ENCODE assay signal across 20 cellular contexts in genomic region chr15:47517737-47518136, GRCh38.
DNase-seq lines count a peak whose midpoint lies in the region; ATAC-seq and TF ChIP-seq lines count a peak whose summit lies in the region.
"Had no signal": no experiment of that assay in that cellular context is flagged by ENCODE, and none has a peak within 500 bp of the region (broad histone marks: within the 10 kb centered on the region; RNA-seq: fewer than 3 reads in every experiment).

No MANE protein-coding gene starts in this region.

- H2AFZ ChIP-seq in mesenchymal stem cell (ENCODE audit: low read depth, low read length), result no peak overlapping the region

- H3K36me3 ChIP-seq in left ventricle myocardium inferior, result no peaks in the 10 kb centered on the region
- no peaks in the 10 kb centered on the region for H3K36me3 ChIP-seq in brain microvascular endothelial cell (replicated peaks)
- H3K36me3 ChIP-seq in mesenchymal stem cell (ENCODE audit: control insufficient read depth in 1 of 2, insufficient read depth in 2 of 2, low read depth in 1 of 2, low read length in 2 of 2), result no peaks in the 10 kb centered on the region
- no peaks in the 10 kb centered on the region for H3K36me3 ChIP-seq in vagina
- H3K36me3 ChIP-seq: esophagus squamous epithelium, prostate gland had no signal

- no peak overlapping the region for H3K4me3 ChIP-seq in left ventricle myocardium inferior
- no peak overlapping the region for H3K4me3 ChIP-seq in brain microvascular endothelial cell (ENCODE audit: low read depth, low read length)
- H3K4me3 ChIP-seq in mesenchymal stem cell (ENCODE audit: insufficient read depth in 1 of 2, low read depth in 1 of 2, low read length in 2 of 2), result no peak overlapping the region
- no peak overlapping the region for H3K4me3 ChIP-seq in vagina
- H3K4me3 ChIP-seq: esophagus squamous epithelium, GM12878, prostate gland had no signal

- H3K27me3 Mint-ChIP-seq in osteocyte (ENCODE audit: unreplicated experiment), result no peaks in the 10 kb centered on the region
- H3K27me3 Mint-ChIP-seq: activated CD8-positive, alpha-beta memory T cell treated with anti-CD3 and anti-CD28 coated beads, Interleukin-2, amount 10 ng/mL, durations not matched to agents 7 days and 5 days had no signal

- H3K36me3 Mint-ChIP-seq in osteocyte (ENCODE audit: unreplicated experiment), result no peaks in the 10 kb centered on the region
- H3K36me3 Mint-ChIP-seq: activated CD8-positive, alpha-beta memory T cell treated with anti-CD3 and anti-CD28 coated beads, Interleukin-2, amount 10 ng/mL, durations not matched to agents 7 days and 5 days had no signal

- H3K27me3 ChIP-seq in left ventricle myocardium inferior (ENCODE audit: low read depth) (no peaks in the 10 kb centered on the region), brain microvascular endothelial cell (replicated peaks) (no peaks in the 10 kb centered on the region), mesenchymal stem cell (ENCODE audit: control insufficient read depth in 1 of 2, insufficient read depth in 1 of 2, low read length in 2 of 2) (no peaks in the 10 kb centered on the region), vagina (no peaks in the 10 kb centered on the region)
- H3K27me3 ChIP-seq: esophagus squamous epithelium had no signal

- H4K8ac ChIP-seq in mesenchymal stem cell (ENCODE audit: low read length), result no peak overlapping the region

- no peaks in the 10 kb centered on the region for H3K9me3 Mint-ChIP-seq in osteocyte (ENCODE audit: unreplicated experiment)

- no peak overlapping the region for H2BK15ac ChIP-seq in mesenchymal stem cell (ENCODE audit: low read depth, poor library complexity, severe bottlenecking)

- intact Hi-C loops in left ventricle myocardium inferior (cut with micrococcal nuclease) (no loop called here), Right ventricle myocardium inferior (cut with DNase I) (no loop called here), vagina (cut with DNase I) (no loop called here)

- no peak overlapping the region for H3K18ac ChIP-seq in mesenchymal stem cell (ENCODE audit: low read depth in 1 of 2, low read length in 2 of 2)

- no peaks in the 10 kb centered on the region for H3K79me1 ChIP-seq in mesenchymal stem cell (replicated peaks; ENCODE audit: low read length, poor library complexity, severe bottlenecking)

- H2AK5ac ChIP-seq in mesenchymal stem cell (ENCODE audit: low read length, severe bottlenecking), result no peak overlapping the region

- no peak overlapping the region for H3K23ac ChIP-seq in mesenchymal stem cell (ENCODE audit: low read length in 2 of 2)

- TF ChIP-seq CTCF in left ventricle myocardium inferior (IDR thresholded peaks at IDR 0.05; ENCODE audit: borderline replicate concordance), result no peak
- TF ChIP-seq CTCF in brain microvascular endothelial cell (IDR thresholded peaks at IDR 0.05; ENCODE audit: low read depth, low read length, missing control alignments), result no peak
- TF ChIP-seq CTCF in vagina (IDR thresholded peaks at IDR 0.05), result no peak
- TF ChIP-seq CTCF in osteocyte (IDR thresholded peaks at IDR 0.05), result no peak

- H3K4me2 ChIP-seq in mesenchymal stem cell (ENCODE audit: low read length, poor library complexity, severe bottlenecking), result no peak overlapping the region

- no peak overlapping the region for H2BK5ac ChIP-seq in mesenchymal stem cell (ENCODE audit: low read depth, low read length, poor library complexity, severe bottlenecking)

- in situ Hi-C loops in brain microvascular endothelial cell (cut with HindIII; ENCODE audit: low pct_ligation_motif_present, low sequenced_read_pairs), result loop anchor here (25.0 kb wide), 1 partner anchor 470 kb away; no protein-coding TSS in a partner anchor

- H4K91ac ChIP-seq in mesenchymal stem cell (ENCODE audit: low read length), result no peak overlapping the region

- H3K9me3 ChIP-seq in left ventricle myocardium inferior (replicated peaks) (no peaks in the 10 kb centered on the region), mesenchymal stem cell (ENCODE audit: control insufficient read depth, low read length) (no peaks in the 10 kb centered on the region), vagina (no peaks in the 10 kb centered on the region)
- H3K9me3 ChIP-seq: esophagus squamous epithelium, prostate gland had no signal

- DNase-seq in left ventricle myocardium inferior, result no peak
- no peak for DNase-seq in Right ventricle myocardium inferior (ENCODE audit: missing footprints)
- peak; percentile 43 for DNase-seq in brain microvascular endothelial cell
- DNase-seq in mesenchymal stem cell, result peak; percentile 74
- no peak for DNase-seq in vagina (ENCODE audit: extremely low spot score in 2 of 2)
- no peak for DNase-seq in osteocyte (ENCODE audit: extremely low spot score, unreplicated experiment)
- no peak for DNase-seq in activated T-cell treated with anti-CD3 and anti-CD28 coated beads, Interleukin-2, amount 50 U/mL, for 1 hour
- DNase-seq: activated CD4-positive, alpha-beta T cell treated with anti-CD3 and anti-CD28 coated beads for 48 hours; activated CD8-positive, alpha-beta memory T cell treated with anti-CD3 and anti-CD28 coated beads, Interleukin-2, amount 10 ng/mL, durations not matched to agents 7 days and 5 days; caudate nucleus; esophagus squamous epithelium; naive thymus-derived CD8-positive, alpha-beta T cell; NCI-H1436 treated with DMSO at 0.1 percent for 48 hours; NCI-H2171; NCI-H748 treated with DMSO at 0.1 percent for 48 hours had no signal

- H3K4ac ChIP-seq in mesenchymal stem cell (ENCODE audit: low read depth in 1 of 2, low read length in 2 of 2), result no peak overlapping the region

- H3K27ac ChIP-seq in left ventricle myocardium inferior (replicated peaks) (peak overlapping the region; percentile 62), brain microvascular endothelial cell (no peak overlapping the region), mesenchymal stem cell (ENCODE audit: low read length, poor library complexity, severe bottlenecking) (no peak overlapping the region), vagina (peak overlapping the region; percentile 1)
- H3K27ac ChIP-seq: esophagus squamous epithelium, prostate gland had no signal

- TF ChIP-seq POLR2A in vagina (IDR thresholded peaks at IDR 0.05), result no peak

- no peak overlapping the region for H2BK120ac ChIP-seq in mesenchymal stem cell (ENCODE audit: low read depth, low read length)

- H3K9ac ChIP-seq in mesenchymal stem cell (ENCODE audit: low read length), result no peak overlapping the region

- no peak overlapping the region for H3K14ac ChIP-seq in mesenchymal stem cell (ENCODE audit: low read length in 2 of 2)

- no peak overlapping the region for H2BK12ac ChIP-seq in mesenchymal stem cell (ENCODE audit: low read length in 2 of 2)

- no peak overlapping the region for H3K27ac Mint-ChIP-seq in osteocyte (ENCODE audit: unreplicated experiment)
- H3K27ac Mint-ChIP-seq: activated CD8-positive, alpha-beta memory T cell treated with anti-CD3 and anti-CD28 coated beads, Interleukin-2, amount 10 ng/mL, durations not matched to agents 7 days and 5 days; activated T-helper 2 cell treated with anti-CD3 and anti-CD28 coated beads, Interferon-gamma antibody, Interleukin-2, Interleukin-4, amounts not matched to agents 10 μg/mL and 5 μg/mL and 100 μg/mL, durations not matched to agents 14 hours and 24 hours and 36 hours; CD14-positive monocyte; naive thymus-derived CD8-positive, alpha-beta T cell had no signal

- WGBS in mesenchymal stem cell, result 3% methylated on average over 1 of the region's 1 CpG

- H3K4me1 ChIP-seq in left ventricle myocardium inferior (peaks cover 22% of the 10 kb centered on the region), mesenchymal stem cell (ENCODE audit: control insufficient read depth, insufficient read depth, low read depth, low read length) (no peaks in the 10 kb centered on the region), vagina (peaks cover 18% of the 10 kb centered on the region)
- H3K4me1 ChIP-seq: esophagus squamous epithelium, prostate gland had no signal

- ATAC-seq in Right ventricle myocardium inferior, result no peak
- ATAC-seq in HG03039 (IDR thresholded peaks at IDR 0.05; ENCODE audit: unreplicated experiment), result no peak
- ATAC-seq: activated CD8-positive, alpha-beta memory T cell treated with anti-CD3 and anti-CD28 coated beads, Interleukin-2, amount 10 ng/mL, durations not matched to agents 7 days and 5 days; GM12878; naive thymus-derived CD8-positive, alpha-beta T cell had no signal

- no peak overlapping the region for H3K4me3 Mint-ChIP-seq in osteocyte (ENCODE audit: unreplicated experiment)
- H3K4me3 Mint-ChIP-seq: activated CD8-positive, alpha-beta memory T cell treated with anti-CD3 and anti-CD28 coated beads, Interleukin-2, amount 10 ng/mL, durations not matched to agents 7 days and 5 days; naive thymus-derived CD8-positive, alpha-beta T cell had no signal

- H3K4me1 Mint-ChIP-seq in osteocyte (ENCODE audit: unreplicated experiment), result peaks cover 2% of the 10 kb centered on the region
- H3K4me1 Mint-ChIP-seq: activated CD8-positive, alpha-beta memory T cell treated with anti-CD3 and anti-CD28 coated beads, Interleukin-2, amount 10 ng/mL, durations not matched to agents 7 days and 5 days; naive thymus-derived CD8-positive, alpha-beta T cell had no signal

Comparison
In these comparisons a context has a peak if more than half of its experiments do, and no peak if none do; other contexts are left out.
1. DNase-seq: peak in brain microvascular endothelial cell (single experiment) and mesenchymal stem cell (single experiment); none in left ventricle myocardium inferior (single experiment), Right ventricle myocardium inferior (single experiment), vagina (0 of 2), osteocyte (single experiment) and activated T-cell treated with anti-CD3 and anti-CD28 coated beads, Interleukin-2, amount 50 U/mL, for 1 hour (single experiment).
2. H3K27ac ChIP-seq: peak in left ventricle myocardium inferior (single experiment) and vagina (single experiment); none in brain microvascular endothelial cell (single experiment) and mesenchymal stem cell (single experiment).